11 cellular contexts compared by ENCODE assay signal in the genomic region with DNA sequence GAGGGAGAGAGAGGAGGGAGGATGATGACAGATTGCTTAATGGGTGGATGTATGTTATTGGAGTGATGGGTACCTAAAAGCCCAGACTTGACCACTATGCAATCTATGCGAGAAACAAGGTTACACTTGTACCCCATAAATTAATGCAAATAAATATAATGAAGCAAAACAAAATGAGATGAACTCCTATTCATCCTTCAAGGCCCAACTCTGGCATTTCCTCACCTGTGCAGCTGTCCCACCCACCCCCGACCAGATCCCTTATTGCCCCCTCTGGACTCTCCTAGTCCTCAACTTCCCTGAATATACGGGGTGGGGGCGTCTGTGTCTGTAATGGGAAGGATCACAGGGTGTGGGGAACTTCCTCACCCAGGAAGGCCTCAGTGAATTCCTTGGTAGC. TPM values are rescaled to one million over a fixed set of nuclear protein-coding genes. Genes with fewer than 3 reads are reported as not detected.
"Had no signal": no experiment of that assay in that cellular context is flagged by ENCODE, and none has a peak within 500 bp of the region (broad histone marks: within the 10 kb centered on the region; RNA-seq: fewer than 3 reads in every experiment).

No MANE protein-coding gene starts in this region.

- H3K9me3 ChIP-seq: HAP-1 had no signal

- H3K36me3 ChIP-seq: HAP-1 had no signal

- H2AFZ ChIP-seq: GM23248 had no signal

- H3K27ac Mint-ChIP-seq: IgD-negative memory B cell had no signal

- H3K4me1 ChIP-seq: HAP-1 had no signal

- DNase-seq: GM23248, GOT3, H7, KBM-7 had no signal

- H3K36me3 Mint-ChIP-seq: IgD-negative memory B cell had no signal

- H3K4me3 ChIP-seq: GM23248, HAP-1 had no signal

- H3K27ac ChIP-seq: GM23248, HL-60 had no signal

- H3K9me3 Mint-ChIP-seq: IgD-negative memory B cell had no signal

- H3K4me3 Mint-ChIP-seq: IgD-negative memory B cell had no signal

- ATAC-seq: HCT116, HepG2 had no signal

- H3K9ac ChIP-seq: GM23248 had no signal

RNA-seq across cellular contexts. Expression of gene PGLYRP2, which starts 4.1 kb away (rescaled TPM):
- total RNA-seq: GM23248, H4, H7, HT1080 had no signal
- polyA plus RNA-seq: GM23248, IgD-negative memory B cell had no signal

RNA-seq across cellular contexts. Expression of gene RASAL3, which starts 10.8 kb away (rescaled TPM):
- total RNA-seq: GM23248, H4, H7, HepG2, HT1080 had no signal
- polyA plus RNA-seq: GM23248, HepG2 had no signal

RNA-seq across cellular contexts. Expression of gene CYP4F22, which starts 33.2 kb away (rescaled TPM):
- total RNA-seq: GM23248, H7, HepG2, HT1080 had no signal
- polyA plus RNA-seq: GM23248, IgD-negative memory B cell had no signal
